Comparison of ENCODE assay signal across 7 cellular contexts in the genomic region with DNA sequence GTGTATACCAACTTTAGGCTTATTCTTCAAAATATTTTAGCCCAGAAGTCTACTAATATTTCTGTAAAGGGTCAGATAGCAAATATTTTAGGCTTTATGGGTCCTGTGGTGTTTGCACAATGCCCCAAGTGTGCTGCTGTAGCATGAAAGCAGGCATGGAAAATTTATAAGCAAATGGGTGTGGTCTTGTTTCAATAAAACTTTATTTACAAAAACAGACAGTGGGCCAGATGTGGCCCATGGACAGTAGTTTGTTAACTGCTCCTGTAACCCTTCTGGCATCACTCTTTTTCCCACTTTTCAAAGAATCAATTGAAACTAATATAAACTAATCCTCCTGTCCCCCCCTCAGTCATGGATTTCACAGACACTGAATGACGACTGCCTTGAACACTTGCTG.
"Had no signal": no experiment of that assay in that cellular context is flagged by ENCODE, and none has a peak within 500 bp of the region (broad histone marks: within the 10 kb centered on the region; RNA-seq: fewer than 3 reads in every experiment).

No MANE protein-coding gene starts in this region.

- H3K4me2 ChIP-seq: GM23338 had no signal

- FAIRE-seq: H1, H54, HTR-8/SVneo had no signal

- ATAC-seq: GM23338 had no signal

- H3K4me3 ChIP-seq: GM23338 had no signal

- H2AFZ ChIP-seq: GM23338 had no signal

- DNase-seq: H9, HCEC 1CT, KG1 had no signal
